14 cellular contexts compared by ENCODE assay signal in genomic region chr3:49134471-49135265, GRCh38. TPM values are rescaled to one million over a fixed set of nuclear protein-coding genes. Genes with fewer than 3 reads are reported as not detected.
A peak's percentile ranks its signal among the peaks of the same experiment; 100 is the strongest.
DNase-seq lines count a peak whose midpoint lies in the region; ATAC-seq and TF ChIP-seq lines count a peak whose summit lies in the region.
"Had no signal": no experiment of that assay in that cellular context is flagged by ENCODE, and none has a peak within 500 bp of the region (broad histone marks: within the 10 kb centered on the region; RNA-seq: fewer than 3 reads in every experiment).

No MANE protein-coding gene starts in this region.

- CTCF ChIA-PET in mammary epithelial cell (lab: Charles Lee; ENCODE audit: low non-redundant PET): no interaction called here

- no peaks in the 10 kb centered on the region for H4K20me1 ChIP-seq in mammary epithelial cell (ENCODE audit: insufficient read depth, low read length)

- intact Hi-C loops in heart right ventricle (cut with DNase I) (loop anchor here in 4 of 10 donors (5.0 kb wide), 4 partner anchors 33 to 88 kb away; partner anchors contain the start of genes CCDC71 (in 2 of the 4), QRICH1 (in 2 of the 4) and KLHDC8B (in 1 of the 4)), Right ventricle myocardium superior (cut with DNase I) (no loop called here), mammary epithelial cell (cut with micrococcal nuclease) (no loop called here), right lobe of liver (cut with DNase I) (no loop called here), vagina (cut with DNase I) (no loop called here)

- TF ChIP-seq CTCF in heart right ventricle (IDR thresholded peaks at IDR 0.05) (peak in 2 of 9 donors; percentile 14 to 19), mammary epithelial cell (conservative IDR thresholded peaks at IDR 0.05 in 1 of 2, IDR thresholded peaks at IDR 0.05 in 1 of 2; ENCODE audit: extremely low read depth in 1 of 2, insufficient read depth in 1 of 2, low read depth in 1 of 2, low read length in 2 of 2) (no peak), right lobe of liver (IDR thresholded peaks at IDR 0.05) (peak in 1 of 4 donors; percentile 6), vagina (IDR thresholded peaks at IDR 0.05) (no peak)

- H3K9me3 ChIP-seq in heart right ventricle: no peaks in the 10 kb centered on the region
- no peaks in the 10 kb centered on the region for H3K9me3 ChIP-seq in mammary epithelial cell (replicated peaks; ENCODE audit: insufficient read depth, low read length)
- no peaks in the 10 kb centered on the region for H3K9me3 ChIP-seq in right lobe of liver
- no peaks in the 10 kb centered on the region for H3K9me3 ChIP-seq in vagina
- H3K9me3 ChIP-seq: tibial nerve had no signal

- peaks cover 25% of the 10 kb centered on the region for H3K79me2 ChIP-seq in mammary epithelial cell (ENCODE audit: insufficient read depth, low read length)

- in situ Hi-C loops in mammary epithelial cell (cut with MboI; ENCODE audit: low sequenced_read_pairs in 2 of 2): no loop called here

- 56 to 59% methylated on average over 3 of the region's 3 CpGs for WGBS in heart right ventricle, 2 donors
- WGBS in mammary epithelial cell (ENCODE audit: low coverage, missing lambda C conversion rate): 91% methylated on average over 1 of the region's 3 CpGs
- 7% methylated on average over 2 of the region's 3 CpGs for WGBS in right lobe of liver (ENCODE audit: insufficient coverage, low coverage, low lambda C conversion rate, missing lambda C conversion rate)

- TF ChIP-seq POLR2A in right lobe of liver (IDR thresholded peaks at IDR 0.05): no peak
- TF ChIP-seq POLR2A in vagina (IDR thresholded peaks at IDR 0.05): no peak

- no peaks in the 10 kb centered on the region for H3K27me3 ChIP-seq in heart right ventricle
- H3K27me3 ChIP-seq in mammary epithelial cell (ENCODE audit: insufficient read depth, low read length): no peaks in the 10 kb centered on the region
- no peaks in the 10 kb centered on the region for H3K27me3 ChIP-seq in right lobe of liver
- no peaks in the 10 kb centered on the region for H3K27me3 ChIP-seq in vagina
- H3K27me3 ChIP-seq: tibial nerve had no signal

- dilution Hi-C loops in mammary epithelial cell (cut with HindIII; ENCODE audit: low sequenced_read_pairs): no loop called here

- H3K4me2 ChIP-seq in mammary epithelial cell (ENCODE audit: insufficient read depth, low read depth, low read length): peak overlapping the region; percentile 31

- H2AFZ ChIP-seq in mammary epithelial cell (ENCODE audit: low read depth, low read length): no peak overlapping the region

- H3K4me1 ChIP-seq in heart right ventricle: peaks cover 15 to 43% (median 34%) of the 10 kb centered on the region in 9 donors
- peaks cover 15% of the 10 kb centered on the region for H3K4me1 ChIP-seq in mammary epithelial cell (ENCODE audit: insufficient read depth, low read length)
- peaks cover 0 to 33% (median 12%) of the 10 kb centered on the region in 4 donors for H3K4me1 ChIP-seq in right lobe of liver
- H3K4me1 ChIP-seq in vagina: peaks cover 34% of the 10 kb centered on the region

- H3K36me3 ChIP-seq in heart right ventricle (peaks cover 0 to 22% (median 14%) of the 10 kb centered on the region in 9 donors), mammary epithelial cell (ENCODE audit: insufficient read depth, low read length) (no peaks in the 10 kb centered on the region), right lobe of liver (no peaks in the 10 kb centered on the region), vagina (peaks cover 0 to 6% of the 10 kb centered on the region in 2 donors)

- ATAC-seq in heart right ventricle (no peak), Right ventricle myocardium superior (ENCODE audit: poor library complexity) (no peak), right lobe of liver (peak; percentile 39 to 74 (median 61)), HG03442 (IDR thresholded peaks at IDR 0.05; ENCODE audit: unreplicated experiment) (no peak), esophagus mucosa (no peak), HG03457 (IDR thresholded peaks at IDR 0.05; ENCODE audit: unreplicated experiment) (no peak)
- ATAC-seq: activated CD8-positive, alpha-beta T cell treated with anti-CD3 and anti-CD28 coated beads for 36 hours had no signal

- no peak for DNase-seq in heart right ventricle
- no peak for DNase-seq in Right ventricle myocardium superior
- no peak for DNase-seq in mammary epithelial cell
- DNase-seq in right lobe of liver: peak; percentile 51 to 85 (median 84)
- DNase-seq in vagina (ENCODE audit: extremely low spot score in 2 of 2): no peak
- DNase-seq: activated CD8-positive, alpha-beta T cell treated with anti-CD3 and anti-CD28 coated beads for 36 hours; activated naive CD4-positive, alpha-beta T cell treated with anti-CD3 and anti-CD28 coated beads, Interleukin-2, amount 50 U/mL, for 16 hours; EL; midbrain; NCI-H526 treated with DMSO at 0.1 percent for 48 hours had no signal

- peak overlapping the region in 6 of 10 donors; percentile 77 to 97 (median 79) for H3K4me3 ChIP-seq in heart right ventricle
- no peak overlapping the region for H3K4me3 ChIP-seq in mammary epithelial cell (replicated peaks in 1 of 3; ENCODE audit: insufficient read depth in 1 of 3, low read depth in 2 of 3, low read length in 3 of 3)
- no peak overlapping the region for H3K4me3 ChIP-seq in right lobe of liver
- H3K4me3 ChIP-seq in vagina: peak overlapping the region; percentile 87 to 90

- H3K9ac ChIP-seq in mammary epithelial cell (ENCODE audit: insufficient read depth, low read length): no peak overlapping the region

- no TSS peak for BruUV-seq in mammary epithelial cell (replicated peaks; lab: Mats Ljungman, UMichigan)

- H3K27ac ChIP-seq in heart right ventricle: peak overlapping the region in 8 of 10 donors; percentile 85 to 99 (median 94)
- H3K27ac ChIP-seq in mammary epithelial cell (ENCODE audit: insufficient read depth, low read depth, low read length): no peak overlapping the region
- H3K27ac ChIP-seq in right lobe of liver: peak overlapping the region in 1 of 3 donors; percentile 65
- peak overlapping the region; percentile 93 for H3K27ac ChIP-seq in vagina

RNA-seq across cellular contexts. Expression of gene LAMB2, which starts 1.8 kb away (rescaled TPM):
- 100 to 1,000 TPM; 575 to 961 (median 776) TPM for total RNA-seq in heart right ventricle
- 1,000 to 10,000 TPM in 1 of 2 donors, 100 to 1,000 TPM in 1; 423 to 1,204 TPM for polyA plus RNA-seq in heart right ventricle
- 568 TPM for total RNA-seq in Right ventricle myocardium superior
- 100 to 1,000 TPM; 209 to 233 TPM for total RNA-seq in mammary epithelial cell
- 150 TPM for polyA plus RNA-seq in mammary epithelial cell
- polyA minus RNA-seq in mammary epithelial cell: 534 TPM
- total RNA-seq in right lobe of liver: 100 to 1,000 TPM; 129 to 192 (median 163) TPM
- 526 TPM for total RNA-seq in vagina
- 69.7 TPM for total RNA-seq in esophagus mucosa
- total RNA-seq: activated CD8-positive, alpha-beta T cell treated with anti-CD3 and anti-CD28 coated beads for 36 hours had no signal

RNA-seq across cellular contexts. Expression of gene USP19, which starts 14.0 kb away (rescaled TPM):
- total RNA-seq in heart right ventricle (10 to 100 TPM; 47.5 to 78.1 (median 62.5) TPM), Right ventricle myocardium superior (55.5 TPM), mammary epithelial cell (10 to 100 TPM; 30.5 to 37.2 TPM), right lobe of liver (10 to 100 TPM; 28.0 to 39.0 (median 34.1) TPM), vagina (59.9 TPM), esophagus mucosa (36.2 TPM)
- polyA plus RNA-seq in heart right ventricle (10 to 100 TPM; 18.1 to 20.2 TPM), mammary epithelial cell (25.1 TPM)
- 42.6 TPM for polyA minus RNA-seq in mammary epithelial cell

RNA-seq across cellular contexts. Expression of gene QARS1, which starts 30.1 kb away (rescaled TPM):
- total RNA-seq in heart right ventricle: 100 to 1,000 TPM; 173 to 265 (median 206) TPM
- 100 to 1,000 TPM; 120 to 369 TPM for polyA plus RNA-seq in heart right ventricle
- total RNA-seq in Right ventricle myocardium superior: 207 TPM
- 100 to 1,000 TPM; 228 to 355 TPM for total RNA-seq in mammary epithelial cell
- 203 TPM for polyA plus RNA-seq in mammary epithelial cell
- 344 TPM for polyA minus RNA-seq in mammary epithelial cell
- 100 to 1,000 TPM in 2 of 6 experiments, 10 to 100 TPM in 4; 81.5 to 148 (median 93.5) TPM for total RNA-seq in right lobe of liver
- 223 TPM for total RNA-seq in vagina
- 252 TPM for total RNA-seq in esophagus mucosa

RNA-seq across cellular contexts. Expression of gene CCDC71, which starts 31.5 kb away (rescaled TPM):
- 10 to 100 TPM; 10.4 to 16.9 (median 12.3) TPM for total RNA-seq in heart right ventricle
- polyA plus RNA-seq in heart right ventricle: 10 to 100 TPM in 1 of 2 donors, 1 to 10 TPM in 1; 7.2 to 16.3 TPM
- total RNA-seq in Right ventricle myocardium superior: 9.4 TPM
- total RNA-seq in mammary epithelial cell: 10 to 100 TPM; 22.3 to 25.7 TPM
- 22.5 TPM for polyA plus RNA-seq in mammary epithelial cell
- polyA minus RNA-seq in mammary epithelial cell: 39.1 TPM
- 10 to 100 TPM in 2 of 6 experiments, 1 to 10 TPM in 4; 8.0 to 18.9 (median 8.6) TPM for total RNA-seq in right lobe of liver
- total RNA-seq in vagina: 30.4 TPM
- total RNA-seq in esophagus mucosa: 15.7 TPM

RNA-seq across cellular contexts. Expression of gene KLHDC8B, which starts 36.7 kb away (rescaled TPM):
- 100 to 1,000 TPM in 9 of 10 donors, 10 to 100 TPM in 1; 87.9 to 190 (median 118) TPM for total RNA-seq in heart right ventricle
- 100 to 1,000 TPM in 1 of 2 donors, 10 to 100 TPM in 1; 56.2 to 121 TPM for polyA plus RNA-seq in heart right ventricle
- 129 TPM for total RNA-seq in Right ventricle myocardium superior
- 10 to 100 TPM; 10.9 to 25.7 TPM for total RNA-seq in mammary epithelial cell
- 16.9 TPM for polyA plus RNA-seq in mammary epithelial cell
- polyA minus RNA-seq in mammary epithelial cell: 8.2 TPM
- 10 to 100 TPM; 10.4 to 15.2 (median 11.5) TPM for total RNA-seq in right lobe of liver
- total RNA-seq in vagina: 43.7 TPM
- 39.6 TPM for total RNA-seq in esophagus mucosa

Comparison
In these comparisons a context has a peak if more than half of its experiments do, and no peak if none do; other contexts are left out.
1. ATAC-seq: peak in right lobe of liver (4 of 4); none in heart right ventricle (0 of 8), Right ventricle myocardium superior (single experiment), HG03442 (single experiment), esophagus mucosa (single experiment) and HG03457 (single experiment).
2. DNase-seq: peak in right lobe of liver (3 of 3); none in heart right ventricle (0 of 2), Right ventricle myocardium superior (single experiment), mammary epithelial cell (single experiment) and vagina (0 of 2).
3. H3K4me3 ChIP-seq: peak in heart right ventricle (6 of 10) and vagina (2 of 2); none in mammary epithelial cell (0 of 3) and right lobe of liver (0 of 3).